8 cellular contexts compared by ENCODE assay signal in genomic region chrX:153794018-153794896, GRCh38. TPM values are rescaled to one million over a fixed set of nuclear protein-coding genes. Genes with fewer than 3 reads are reported as not detected.
DNase-seq lines count a peak whose midpoint lies in the region; ATAC-seq and TF ChIP-seq lines count a peak whose summit lies in the region.

Gene IDH3G (minus strand): TSS chrX:153794375. CDS start chrX:153794326, 49 bp downstream.
Gene SSR4 (plus strand): TSS chrX:153794668. CDS start chrX:153794688, 20 bp downstream.

- DNase-seq in Daoy (ENCODE audit: low read depth) (peak; percentile 96), GOT3 (lab: John Stamatoyannopoulos, UW) (peak; percentile 82), LNCaP clone FGC (ENCODE audit: low read depth) (peak; percentile 76), RWPE1 (ENCODE audit: low spot score) (peak; percentile 94), fibroblast of mammary gland (ENCODE audit: low read depth) (peak; percentile 92)
- DNase-seq in activated T-helper 2 cell treated with anti-CD3 and anti-CD28 coated beads, Interferon-gamma antibody, Interleukin-2, Interleukin-4, amounts not matched to agents 10 μg/mL and 5 μg/mL and 100 μg/mL, durations not matched to agents 14 hours and 24 hours and 36 hours (ENCODE audit: low spot score), result peak; percentile 91
- peak; percentile 87 to 97 (median 92) for DNase-seq in naive thymus-derived CD8-positive, alpha-beta T cell
- DNase-seq in stimulated activated naive CD4-positive, alpha-beta T cell (lab: John Stamatoyannopoulos, UW), result peak; percentile 80 to 94 (median 92)

- peak; percentile 91 to 92 for ATAC-seq in naive thymus-derived CD8-positive, alpha-beta T cell

- intact Hi-C loops in activated T-helper 2 cell treated with anti-CD3 and anti-CD28 coated beads, Interferon-gamma antibody, Interleukin-2, Interleukin-4, amounts not matched to agents 10 μg/mL and 5 μg/mL and 100 μg/mL, durations not matched to agents 14 hours and 24 hours and 36 hours (cut with micrococcal nuclease), result loop anchor here (1.0 kb wide), 2 partner anchors 70 to 134 kb away; partner anchors contain the start of genes ABCD1 and BCAP31

- POLR2A ChIA-PET in RWPE1 (lab: Yijun Ruan, JAX; ENCODE audit: low non-redundant PET), result interaction anchor here (0.5 to 1.4 kb wide), 2 partner anchors 116 to 134 kb away, joined by 3 to 4 read pairs; no protein-coding TSS in a partner anchor
- POLR2A ChIA-PET in naive thymus-derived CD8-positive, alpha-beta T cell (lab: Charles Lee), result interaction anchor here (0.7 to 3.0 kb wide), 10 partner anchors 12 to 753 kb away, joined by 3 to 39 read pairs (median 4); partner anchors contain the start of genes ARHGAP4, HCFC1, IKBKG and TMEM187

- CTCF ChIA-PET in RWPE1 (lab: Yijun Ruan, JAX), result no interaction called here

- H3K4me3 Mint-ChIP-seq in activated T-helper 2 cell treated with anti-CD3 and anti-CD28 coated beads, Interferon-gamma antibody, Interleukin-2, Interleukin-4, amounts not matched to agents 10 μg/mL and 5 μg/mL and 100 μg/mL, durations not matched to agents 14 hours and 24 hours and 36 hours (ENCODE audit: low read depth), result peak within 1 kb of the TSS; percentile 97
- peak within 1 kb of the TSS; percentile 86 to 95 (median 92) for H3K4me3 Mint-ChIP-seq in naive thymus-derived CD8-positive, alpha-beta T cell

- peak within 1 kb of the TSS; percentile 93 for H3K27ac Mint-ChIP-seq in activated T-helper 2 cell treated with anti-CD3 and anti-CD28 coated beads, Interferon-gamma antibody, Interleukin-2, Interleukin-4, amounts not matched to agents 10 μg/mL and 5 μg/mL and 100 μg/mL, durations not matched to agents 14 hours and 24 hours and 36 hours
- H3K27ac Mint-ChIP-seq in naive thymus-derived CD8-positive, alpha-beta T cell, result peak within 1 kb of the TSS; percentile 82 to 96 (median 94)

- H3K4me3 ChIP-seq in LNCaP clone FGC (ENCODE audit: low read depth, low read length) (peak within 1 kb of the TSS; percentile 82), fibroblast of mammary gland (ENCODE audit: control insufficient read depth, low read depth, low read length) (peak within 1 kb of the TSS; percentile 74)

- TF ChIP-seq CTCF in LNCaP clone FGC (IDR thresholded peaks at IDR 0.05; ENCODE audit: control insufficient read depth, extremely low read depth, insufficient read depth) (no peak), RWPE1 (conservative IDR thresholded peaks at IDR 0.05; ENCODE audit: low read depth) (no peak), fibroblast of mammary gland (conservative IDR thresholded peaks at IDR 0.05; ENCODE audit: control insufficient read depth, insufficient read depth, low read depth, low read length) (no peak)

- peaks cover 9% of the 10 kb centered on the region for H3K4me1 Mint-ChIP-seq in activated T-helper 2 cell treated with anti-CD3 and anti-CD28 coated beads, Interferon-gamma antibody, Interleukin-2, Interleukin-4, amounts not matched to agents 10 μg/mL and 5 μg/mL and 100 μg/mL, durations not matched to agents 14 hours and 24 hours and 36 hours (ENCODE audit: low read depth)
- H3K4me1 Mint-ChIP-seq in naive thymus-derived CD8-positive, alpha-beta T cell, result peaks cover 7 to 41% (median 26%) of the 10 kb centered on the region in 4 donors

- H3K27ac ChIP-seq in RWPE1, result peak within 1 kb of the TSS; percentile 90

- no peaks in the 10 kb centered on the region for H3K27me3 Mint-ChIP-seq in activated T-helper 2 cell treated with anti-CD3 and anti-CD28 coated beads, Interferon-gamma antibody, Interleukin-2, Interleukin-4, amounts not matched to agents 10 μg/mL and 5 μg/mL and 100 μg/mL, durations not matched to agents 14 hours and 24 hours and 36 hours (ENCODE audit: low read depth)
- no peaks in the 10 kb centered on the region for H3K27me3 Mint-ChIP-seq in naive thymus-derived CD8-positive, alpha-beta T cell

- no peaks in the 10 kb centered on the region for H3K9me3 Mint-ChIP-seq in activated T-helper 2 cell treated with anti-CD3 and anti-CD28 coated beads, Interferon-gamma antibody, Interleukin-2, Interleukin-4, amounts not matched to agents 10 μg/mL and 5 μg/mL and 100 μg/mL, durations not matched to agents 14 hours and 24 hours and 36 hours
- H3K9me3 Mint-ChIP-seq in naive thymus-derived CD8-positive, alpha-beta T cell, result no peaks in the 10 kb centered on the region

- peaks cover 39% of the 10 kb centered on the region for H3K36me3 Mint-ChIP-seq in activated T-helper 2 cell treated with anti-CD3 and anti-CD28 coated beads, Interferon-gamma antibody, Interleukin-2, Interleukin-4, amounts not matched to agents 10 μg/mL and 5 μg/mL and 100 μg/mL, durations not matched to agents 14 hours and 24 hours and 36 hours (ENCODE audit: low read depth)
- peaks cover 0 to 16% (median 0%) of the 10 kb centered on the region in 3 donors for H3K36me3 Mint-ChIP-seq in naive thymus-derived CD8-positive, alpha-beta T cell

RNA-seq across cellular contexts. Expression of gene IDH3G, which starts in this region (rescaled TPM):
- total RNA-seq in Daoy (2014; rRNA removed; shearing (Covaris generic)), result 36.9 and 41.0 TPM in 2 replicates
- total RNA-seq in activated T-helper 2 cell treated with anti-CD3 and anti-CD28 coated beads, Interferon-gamma antibody, Interleukin-2, Interleukin-4, amounts not matched to agents 10 μg/mL and 5 μg/mL and 100 μg/mL, durations not matched to agents 14 hours and 24 hours and 36 hours, result 70.8 and 72.4 TPM in 2 replicates
- 10 to 100 TPM; 47.7 to 51.2 TPM for total RNA-seq in naive thymus-derived CD8-positive, alpha-beta T cell
- polyA plus RNA-seq in naive thymus-derived CD8-positive, alpha-beta T cell, result 100 to 1,000 TPM in 2 of 3 donors, 10 to 100 TPM in 1; 71.9 to 109 (median 100) TPM

RNA-seq across cellular contexts. Expression of gene SSR4, which starts in this region (rescaled TPM):
- total RNA-seq in Daoy (2014; rRNA removed; shearing (Covaris generic)), result 81.8 and 107 TPM in 2 replicates
- total RNA-seq in activated T-helper 2 cell treated with anti-CD3 and anti-CD28 coated beads, Interferon-gamma antibody, Interleukin-2, Interleukin-4, amounts not matched to agents 10 μg/mL and 5 μg/mL and 100 μg/mL, durations not matched to agents 14 hours and 24 hours and 36 hours, result 282 and 303 TPM in 2 replicates
- 100 to 1,000 TPM; 120 to 128 TPM for total RNA-seq in naive thymus-derived CD8-positive, alpha-beta T cell
- polyA plus RNA-seq in naive thymus-derived CD8-positive, alpha-beta T cell, result 100 to 1,000 TPM; 389 to 522 (median 451) TPM

Comparison
In these comparisons a context has a peak if more than half of its experiments do, and no peak if none do; other contexts are left out.
1. Peak in every context shown above with its lines: DNase-seq, ATAC-seq, H3K4me3 ChIP-seq and H3K27ac ChIP-seq.